Comparison of ENCODE assay signal across 18 cellular contexts in genomic region chr2:11568436-11568835, GRCh38. TPM values are rescaled to one million over a fixed set of nuclear protein-coding genes. Genes with fewer than 3 reads are reported as not detected.
A peak's percentile ranks its signal among the peaks of the same experiment; 100 is the strongest.
DNase-seq lines count a peak whose midpoint lies in the region; ATAC-seq and TF ChIP-seq lines count a peak whose summit lies in the region.
"Had no signal": no experiment of that assay in that cellular context is flagged by ENCODE, and none has a peak within 500 bp of the region (broad histone marks: within the 10 kb centered on the region; RNA-seq: fewer than 3 reads in every experiment).

No MANE protein-coding gene starts in this region.

- no peak for TF ChIP-seq POLR2A in spleen (IDR thresholded peaks at IDR 0.05)

- WGBS in spleen, 5 donors, result 75 to 83% (median 82%) methylated on average over 10 of the region's 10 CpGs

- H3K4me3 Mint-ChIP-seq in WTC11 (no peak overlapping the region), neural progenitor cell (no peak overlapping the region)
- H3K4me3 Mint-ChIP-seq: CD8-positive, alpha-beta memory T cell had no signal

- H3K9me3 Mint-ChIP-seq in WTC11, result no peaks in the 10 kb centered on the region
- H3K9me3 Mint-ChIP-seq in neural progenitor cell, result no peaks in the 10 kb centered on the region
- H3K9me3 Mint-ChIP-seq: CD8-positive, alpha-beta memory T cell had no signal

- no peaks in the 10 kb centered on the region for H3K4me1 ChIP-seq in spleen
- peaks cover 7% of the 10 kb centered on the region for H3K4me1 ChIP-seq in neural progenitor cell

- DNase-seq in MV-4-11 (lab: John Stamatoyannopoulos, UW) (peak; percentile 13), WTC11 (ENCODE audit: low spot score) (no peak), mesenteric fat pad (ENCODE audit: low spot score) (peak; percentile 55), spleen (peak; percentile 39), dermis blood vessel endothelial cell (no peak), neural progenitor cell (ENCODE audit: low spot score) (no peak)
- DNase-seq: GM23248, NCI-H1417 treated with DMSO at 0.1 percent for 48 hours, NCI-H187 treated with DMSO at 0.1 percent for 48 hours, NCI-H345, NCI-H524 treated with DMSO at 0.1 percent for 48 hours, RPMI8226, SHP77 treated with DMSO at 0.1 percent for 48 hours, SK-N-SH had no signal

- H3K36me3 Mint-ChIP-seq in WTC11, result peaks cover 4% of the 10 kb centered on the region; the same call in 1 of the 2 replicates
- peaks cover 54% of the 10 kb centered on the region for H3K36me3 Mint-ChIP-seq in neural progenitor cell
- H3K36me3 Mint-ChIP-seq: CD8-positive, alpha-beta memory T cell had no signal

- H3K36me3 ChIP-seq in spleen (no peaks in the 10 kb centered on the region), neural progenitor cell (no peaks in the 10 kb centered on the region)
- H3K36me3 ChIP-seq: BLaER1 treated with 17β-estradiol and CSF1 and Interleukin-3, amounts not matched to agents 10 nM and 100 nM had no signal

- no peaks in the 10 kb centered on the region for H3K27me3 Mint-ChIP-seq in WTC11 (ENCODE audit: low read depth)
- peaks cover 10% of the 10 kb centered on the region for H3K27me3 Mint-ChIP-seq in neural progenitor cell (ENCODE audit: insufficient read depth, low read depth)

- H3K4me3 ChIP-seq in spleen (no peak overlapping the region), neural progenitor cell (no peak overlapping the region)
- H3K4me3 ChIP-seq: BLaER1 treated with 17β-estradiol and CSF1 and Interleukin-3, amounts not matched to agents 10 nM and 100 nM; GM23248 had no signal

- no peak for ATAC-seq in WTC11
- no peak for ATAC-seq in GM18520 (IDR thresholded peaks at IDR 0.05; ENCODE audit: unreplicated experiment)
- ATAC-seq: HCT116 had no signal

- H4K20me1 ChIP-seq in neural progenitor cell (ENCODE audit: low read depth), result peaks cover 24% of the 10 kb centered on the region
- H4K20me1 ChIP-seq: BLaER1 treated with 17β-estradiol and CSF1 and Interleukin-3, amounts not matched to agents 10 nM and 100 nM had no signal

- POLR2A ChIA-PET in WTC11 (lab: Charles Lee), result no interaction called here

- H3K9ac ChIP-seq in neural progenitor cell, result no peak overlapping the region
- H3K9ac ChIP-seq: BLaER1 treated with 17β-estradiol and CSF1 and Interleukin-3, amounts not matched to agents 10 nM and 100 nM; GM23248; SK-N-SH had no signal

- intact Hi-C loops in spleen (cut with DNase I; ENCODE audit: low total_unique reads), result no loop called here

- TF ChIP-seq CTCF in WTC11 (IDR thresholded peaks at IDR 0.05) (no peak), spleen (IDR thresholded peaks at IDR 0.05 in 8 of 11, conservative IDR thresholded peaks at IDR 0.05 in 3 of 11) (no peak), neural progenitor cell (IDR thresholded peaks at IDR 0.05) (no peak)

- peaks cover 22% of the 10 kb centered on the region for H3K4me1 Mint-ChIP-seq in WTC11
- peaks cover 27% of the 10 kb centered on the region for H3K4me1 Mint-ChIP-seq in neural progenitor cell
- H3K4me1 Mint-ChIP-seq: CD8-positive, alpha-beta memory T cell had no signal

- no peaks in the 10 kb centered on the region for H3K9me3 ChIP-seq in spleen
- no peaks in the 10 kb centered on the region for H3K9me3 ChIP-seq in neural progenitor cell (ENCODE audit: low read depth)
- H3K9me3 ChIP-seq: BLaER1 treated with 17β-estradiol and CSF1 and Interleukin-3, amounts not matched to agents 10 nM and 100 nM; SK-N-SH had no signal

- peaks cover 7% of the 10 kb centered on the region for H3F3A ChIP-seq in neural progenitor cell (ENCODE audit: low read depth)

- CTCF ChIA-PET in WTC11 (lab: Charles Lee), result interaction anchor here (0.7 to 2.1 kb wide), 3 partner anchors 14 to 436 kb away, joined by 3 to 9 read pairs (median 3); no protein-coding TSS in a partner anchor

- H3K27ac Mint-ChIP-seq in WTC11 (peak overlapping the region; percentile 26; the same call in 1 of the 2 replicates), neural progenitor cell (no peak overlapping the region)

- H3K27me3 ChIP-seq in spleen (replicated peaks in 1 of 7), result peaks cover 0 to 6% (median 0%) of the 10 kb centered on the region in 7 donors
- no peaks in the 10 kb centered on the region for H3K27me3 ChIP-seq in neural progenitor cell

- H3K27ac ChIP-seq in spleen (no peak overlapping the region), neural progenitor cell (no peak overlapping the region)
- H3K27ac ChIP-seq: BLaER1 treated with 17β-estradiol and CSF1 and Interleukin-3, amounts not matched to agents 10 nM and 100 nM; GM23248 had no signal

- no peaks in the 10 kb centered on the region for H3K79me2 ChIP-seq in neural progenitor cell (ENCODE audit: low read depth)

- H3K4me2 ChIP-seq in neural progenitor cell, result no peak overlapping the region
- H3K4me2 ChIP-seq: BLaER1 treated with 17β-estradiol and CSF1 and Interleukin-3, amounts not matched to agents 10 nM and 100 nM; SK-N-SH had no signal

- no peak overlapping the region for H2AFZ ChIP-seq in neural progenitor cell (replicated peaks)
- H2AFZ ChIP-seq: GM23248 had no signal

TF ChIP-seq in WTC11, 78 proteins besides CTCF, POLR2A, EP300 and RAD21:
- TF ChIP-seq ESRRA (CRISPR knock-in tag; IDR thresholded peaks at IDR 0.05; ENCODE audit: borderline replicate concordance), result no peak
- TF ChIP-seq, protein P1, sequence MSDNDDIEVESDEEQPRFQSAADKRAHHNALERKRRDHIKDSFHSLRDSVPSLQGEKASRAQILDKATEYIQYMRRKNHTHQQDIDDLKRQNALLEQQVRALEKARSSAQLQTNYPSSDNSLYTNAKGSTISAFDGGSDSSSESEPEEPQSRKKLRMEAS (CRISPR knock-in tag; IDR thresholded peaks at IDR 0.05), result no peak
- no peak for TF ChIP-seq ZNF512 (CRISPR knock-in tag; IDR thresholded peaks at IDR 0.05; ENCODE audit: borderline replicate concordance)
- TF ChIP-seq, protein P2, sequence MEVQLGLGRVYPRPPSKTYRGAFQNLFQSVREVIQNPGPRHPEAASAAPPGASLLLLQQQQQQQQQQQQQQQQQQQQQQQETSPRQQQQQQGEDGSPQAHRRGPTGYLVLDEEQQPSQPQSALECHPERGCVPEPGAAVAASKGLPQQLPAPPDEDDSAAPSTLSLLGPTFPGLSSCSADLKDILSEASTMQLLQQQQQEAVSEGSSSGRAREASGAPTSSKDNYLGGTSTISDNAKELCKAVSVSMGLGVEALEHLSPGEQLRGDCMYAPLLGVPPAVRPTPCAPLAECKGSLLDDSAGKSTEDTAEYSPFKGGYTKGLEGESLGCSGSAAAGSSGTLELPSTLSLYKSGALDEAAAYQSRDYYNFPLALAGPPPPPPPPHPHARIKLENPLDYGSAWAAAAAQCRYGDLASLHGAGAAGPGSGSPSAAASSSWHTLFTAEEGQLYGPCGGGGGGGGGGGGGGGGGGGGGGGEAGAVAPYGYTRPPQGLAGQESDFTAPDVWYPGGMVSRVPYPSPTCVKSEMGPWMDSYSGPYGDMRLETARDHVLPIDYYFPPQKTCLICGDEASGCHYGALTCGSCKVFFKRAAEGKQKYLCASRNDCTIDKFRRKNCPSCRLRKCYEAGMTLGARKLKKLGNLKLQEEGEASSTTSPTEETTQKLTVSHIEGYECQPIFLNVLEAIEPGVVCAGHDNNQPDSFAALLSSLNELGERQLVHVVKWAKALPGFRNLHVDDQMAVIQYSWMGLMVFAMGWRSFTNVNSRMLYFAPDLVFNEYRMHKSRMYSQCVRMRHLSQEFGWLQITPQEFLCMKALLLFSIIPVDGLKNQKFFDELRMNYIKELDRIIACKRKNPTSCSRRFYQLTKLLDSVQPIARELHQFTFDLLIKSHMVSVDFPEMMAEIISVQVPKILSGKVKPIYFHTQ (CRISPR knock-in tag; IDR thresholded peaks at IDR 0.05), result no peak
- TF ChIP-seq GABPB1 (CRISPR knock-in tag; IDR thresholded peaks at IDR 0.05), result no peak
- TF ChIP-seq NR3C1 (CRISPR knock-in tag; conservative IDR thresholded peaks at IDR 0.05; ENCODE audit: low read depth), result no peak
- TF ChIP-seq ATF1 (CRISPR knock-in tag; IDR thresholded peaks at IDR 0.05), result no peak
- TF ChIP-seq, protein P3, sequence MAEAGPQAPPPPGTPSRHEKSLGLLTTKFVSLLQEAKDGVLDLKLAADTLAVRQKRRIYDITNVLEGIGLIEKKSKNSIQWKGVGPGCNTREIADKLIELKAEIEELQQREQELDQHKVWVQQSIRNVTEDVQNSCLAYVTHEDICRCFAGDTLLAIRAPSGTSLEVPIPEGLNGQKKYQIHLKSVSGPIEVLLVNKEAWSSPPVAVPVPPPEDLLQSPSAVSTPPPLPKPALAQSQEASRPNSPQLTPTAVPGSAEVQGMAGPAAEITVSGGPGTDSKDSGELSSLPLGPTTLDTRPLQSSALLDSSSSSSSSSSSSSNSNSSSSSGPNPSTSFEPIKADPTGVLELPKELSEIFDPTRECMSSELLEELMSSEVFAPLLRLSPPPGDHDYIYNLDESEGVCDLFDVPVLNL (CRISPR knock-in tag; IDR thresholded peaks at IDR 0.05; ENCODE audit: borderline replicate concordance, low read depth), result no peak
- TF ChIP-seq RORB (CRISPR knock-in tag; IDR thresholded peaks at IDR 0.05), result no peak

RNA-seq across cellular contexts. Expression of gene GREB1, which starts 34.6 kb away (rescaled TPM):
- 31.9 to 35.7 TPM (median 34.4 TPM) in 3 replicates for total RNA-seq in WTC11 (2021)
- 3.8 TPM for total RNA-seq in mesenteric fat pad
- total RNA-seq in spleen, result 1 to 10 TPM in 1 of 7 donors, under 1 TPM in 6; 0.35 to 1.6 (median 0.68) TPM
- under 1 TPM in 2 of 3 donors, not detected in 1; 0.06 to 0.09 TPM for polyA plus RNA-seq in spleen
- total RNA-seq in dermis blood vessel endothelial cell, result 0.17 and 0.33 TPM in 2 replicates
- total RNA-seq in neural progenitor cell (ENCODE audit: low replicate concordance), result 30.8 and 33.2 TPM in 2 replicates
- total RNA-seq: GM23248 had no signal
- polyA plus RNA-seq: GM23248 had no signal

Comparison
In these comparisons a context has a peak if more than half of its experiments do, and no peak if none do; other contexts are left out.
1. DNase-seq: peak in MV-4-11 (single experiment), mesenteric fat pad (single experiment) and spleen (single experiment); none in WTC11 (single experiment), dermis blood vessel endothelial cell (single experiment) and neural progenitor cell (single experiment).